In the genomic region with DNA sequence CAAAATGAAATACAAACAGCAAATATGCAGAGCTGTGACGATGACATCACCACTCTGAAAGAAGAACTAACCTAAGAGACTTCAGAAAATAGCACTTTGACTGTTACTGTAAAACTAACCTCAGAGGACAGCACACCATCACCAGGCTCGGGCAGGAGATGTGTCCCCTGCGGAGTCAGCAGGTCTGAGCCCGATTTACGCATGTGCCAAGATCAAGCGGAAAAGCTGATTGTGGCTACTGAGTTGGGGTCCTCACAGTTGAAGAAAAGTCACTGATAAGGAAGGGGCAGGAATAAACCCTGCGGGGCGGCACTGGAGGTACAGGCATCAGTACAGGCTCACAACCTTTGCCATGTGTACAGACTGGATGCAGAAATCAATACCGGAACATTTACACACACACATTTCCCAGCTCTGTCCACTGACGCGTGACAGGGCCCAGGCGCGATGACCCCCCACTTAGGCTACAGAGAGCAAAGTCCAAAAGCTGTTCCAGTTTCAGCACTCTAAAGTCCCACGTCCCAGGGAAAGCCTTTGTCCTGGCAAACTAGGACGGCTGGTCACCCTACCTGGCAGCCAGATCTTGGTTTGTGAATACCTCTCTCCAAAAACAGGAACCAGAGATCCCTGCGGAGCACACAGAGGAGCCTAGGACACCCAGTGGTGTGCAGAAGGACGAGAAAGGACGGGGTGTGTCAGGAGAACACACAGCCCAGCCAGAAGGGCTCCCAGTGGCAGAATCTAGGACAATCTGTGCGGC, we compare ENCODE assay signal across 1 cellular context.
TF ChIP-seq lines count a peak whose summit lies in the region.

No MANE protein-coding gene starts in this region.

TF ChIP-seq in GM12878, 131 proteins besides CTCF, POLR2A, EP300 and RAD21:
- TF ChIP-seq MLLT1 (IDR thresholded peaks at IDR 0.05) (no peak), ATF2 (IDR thresholded peaks at IDR 0.05; ENCODE audit: low read length) (peak; percentile 75), ATF7 (IDR thresholded peaks at IDR 0.05; ENCODE audit: low read depth) (peak; percentile 91), BRCA1 (IDR thresholded peaks at IDR 0.05; ENCODE audit: low read depth, low read length) (no peak), IRF4 (IDR thresholded peaks at IDR 0.05; ENCODE audit: low read depth, low read length) (no peak), POLR2AphosphoS5 (IDR thresholded peaks at IDR 0.05; ENCODE audit: low read length) (no peak)
